ENCODE assay signal across 10 cellular contexts in genomic region chr5:140075371-140075770, GRCh38. TPM values are rescaled to one million over a fixed set of nuclear protein-coding genes. Genes with fewer than 3 reads are reported as not detected.
DNase-seq lines count a peak whose midpoint lies in the region; ATAC-seq, FAIRE-seq and TF ChIP-seq lines count a peak whose summit lies in the region.
"Had no signal": no experiment of that assay in that cellular context is flagged by ENCODE, and none has a peak within 500 bp of the region (broad histone marks: within the 10 kb centered on the region; RNA-seq: fewer than 3 reads in every experiment).

No MANE protein-coding gene starts in this region.

- peak; percentile 13 for TF ChIP-seq CTCF in D721Med (IDR thresholded peaks at IDR 0.05; ENCODE audit: insufficient read depth, missing control alignments)

- FAIRE-seq in D721Med (lab: Jason Lieb, UNC): no peak
- FAIRE-seq in HTR-8/SVneo (lab: Jason Lieb, UNC): no peak

- DNase-seq in D721Med (ENCODE audit: insufficient read length, low spot score) (no peak), HTR-8/SVneo (ENCODE audit: insufficient read length, low spot score) (peak; percentile 15), SW480 (ENCODE audit: low spot score) (peak; percentile 58), left lobe of liver (ENCODE audit: low spot score) (no peak), SIG-M5 treated with dmso at 0.1 percent for 504 hours (lab: John Stamatoyannopoulos, UW; ENCODE audit: unreplicated experiment) (no peak), dedifferentiated amniotic fluid mesenchymal stem cell (ENCODE audit: extremely low spot score) (no peak)
- DNase-seq: activated CD4-positive, alpha-beta T cell treated with anti-CD3 and anti-CD28 coated beads, Interleukin-2, amount 50 U/mL, for 4 hours; amniotic stem cell had no signal

- peak; percentile 61 for ATAC-seq in left lobe of liver
- ATAC-seq in HG03108 (IDR thresholded peaks at IDR 0.05; ENCODE audit: unreplicated experiment): no peak
- no peak for ATAC-seq in GM18873 (IDR thresholded peaks at IDR 0.05; ENCODE audit: low FRiP score, unreplicated experiment)

RNA-seq across cellular contexts. Expression of gene NRG2, which starts 32.3 kb away (rescaled TPM):
- 0.81 TPM for total RNA-seq in left lobe of liver

RNA-seq across cellular contexts. Expression of gene PURA, which starts 38.5 kb away (rescaled TPM):
- 12.7 TPM for total RNA-seq in left lobe of liver

RNA-seq across cellular contexts. Expression of gene IGIP, which starts 50.4 kb away (rescaled TPM):
- total RNA-seq in left lobe of liver: 7.0 TPM

Comparison
In these comparisons a context has a peak if more than half of its experiments do, and no peak if none do; other contexts are left out.
1. DNase-seq: peak in HTR-8/SVneo (single experiment) and SW480 (single experiment); none in D721Med (single experiment), left lobe of liver (single experiment), SIG-M5 treated with dmso at 0.1 percent for 504 hours (single experiment) and dedifferentiated amniotic fluid mesenchymal stem cell (single experiment).